In genomic region chr1:6594977-6595740, GRCh38 we compare ENCODE assay signal across 17 cellular contexts. TPM values are rescaled to one million over a fixed set of nuclear protein-coding genes. Genes with fewer than 3 reads are reported as not detected.
A peak's percentile ranks its signal among the peaks of the same experiment; 100 is the strongest.
DNase-seq lines count a peak whose midpoint lies in the region; ATAC-seq and TF ChIP-seq lines count a peak whose summit lies in the region.
"Had no signal": no experiment of that assay in that cellular context is flagged by ENCODE, and none has a peak within 500 bp of the region (broad histone marks: within the 10 kb centered on the region; RNA-seq: fewer than 3 reads in every experiment).

No MANE protein-coding gene starts in this region.

- CTCF ChIA-PET in HEK293 (lab: Yijun Ruan, JAX) = interaction anchor here (1.1 kb wide), 1 partner anchor 14 kb away, joined by 3 read pairs; no protein-coding TSS in a partner anchor

- H3K27me3 ChIP-seq in ascending aorta = no peaks in the 10 kb centered on the region

- peaks cover 20% of the 10 kb centered on the region for H3K4me1 Mint-ChIP-seq in T-helper 2 cell treated with Interferon-gamma antibody and Interleukin-4, amounts not matched to agents 5 μg/mL and 100 μg/mL, for 36 hours (ENCODE audit: low read depth)

- POLR2A ChIA-PET in HEK293 (lab: Yijun Ruan, JAX) = interaction anchor here (0.9 to 1.3 kb wide), 1 partner anchor 15 kb away, joined by 3 to 4 read pairs; the partner anchor contains the start of gene ZBTB48

- no peak for DNase-seq in T-helper 2 cell treated with Interferon-gamma antibody and Interleukin-4, amounts not matched to agents 5 μg/mL and 100 μg/mL, for 36 hours (ENCODE audit: low spot score)
- no peak for DNase-seq in T-helper 2 cell
- DNase-seq in ascending aorta (ENCODE audit: low spot score in 2 of 2) = no peak
- DNase-seq in mucosa of descending colon = no peak
- no peak for DNase-seq in amygdala (lab: John Stamatoyannopoulos, UW)
- DNase-seq in activated CD4-positive, alpha-beta T cell treated with anti-CD3 and anti-CD28 coated beads for 4 hours = no peak
- DNase-seq: C1 segment of cervical spinal cord, COR-L47, HCEC 1CT, NCI-H1048, NCI-H345, NCI-H526 treated with DMSO at 0.1 percent for 48 hours, PC-3 had no signal

- H3K36me3 Mint-ChIP-seq in T-helper 2 cell treated with Interferon-gamma antibody and Interleukin-4, amounts not matched to agents 5 μg/mL and 100 μg/mL, for 36 hours (ENCODE audit: low read depth) = peaks cover 36% of the 10 kb centered on the region

- ATAC-seq in mucosa of descending colon (peak; percentile 53), HG02759 (IDR thresholded peaks at IDR 0.05; ENCODE audit: unreplicated experiment) (no peak)
- ATAC-seq: PC-3 had no signal

- H3K4me1 ChIP-seq in HEK293 (ENCODE audit: control insufficient read depth, insufficient read depth, low read length) (no peaks in the 10 kb centered on the region), ascending aorta (peaks cover 30 to 73% of the 10 kb centered on the region in 2 donors), mucosa of descending colon (ENCODE audit: low read depth) (peaks cover 12% of the 10 kb centered on the region)

- H3K9me3 ChIP-seq in HEK293 (ENCODE audit: control insufficient read depth, insufficient read depth, low read depth, low read length) (no peaks in the 10 kb centered on the region), ascending aorta (no peaks in the 10 kb centered on the region), mucosa of descending colon (no peaks in the 10 kb centered on the region)

- no peak overlapping the region for H3K4me3 Mint-ChIP-seq in T-helper 2 cell treated with Interferon-gamma antibody and Interleukin-4, amounts not matched to agents 5 μg/mL and 100 μg/mL, for 36 hours

- intact Hi-C loops in ascending aorta (cut with DNase I) = loop anchor here (5.0 kb wide), 1 partner anchor 43 kb away; the partner anchor contains the start of gene NOL9
- intact Hi-C loops in mucosa of descending colon (cut with DNase I, micrococcal nuclease) = no loop called here

- TF ChIP-seq CTCF in HEK293 (tag by site-specific recombination; IDR thresholded peaks at IDR 0.05) = no peak
- no peak for TF ChIP-seq CTCF in ascending aorta (IDR thresholded peaks at IDR 0.05)
- TF ChIP-seq CTCF in mucosa of descending colon (IDR thresholded peaks at IDR 0.05) = no peak

- H3K27ac ChIP-seq in HEK293 (ENCODE audit: extremely low read depth, low read depth, low read length) (no peak overlapping the region), ascending aorta (peak overlapping the region; percentile 12 to 25)

- no peaks in the 10 kb centered on the region for H3K9me3 Mint-ChIP-seq in T-helper 2 cell treated with Interferon-gamma antibody and Interleukin-4, amounts not matched to agents 5 μg/mL and 100 μg/mL, for 36 hours

- H3K36me3 ChIP-seq in HEK293 (ENCODE audit: control insufficient read depth in 2 of 2, insufficient read depth in 1 of 2, low read length in 2 of 2) (peaks cover 3 to 95% of the 10 kb centered on the region in 2 experiments; a peak in 2 of 3 replicates), ascending aorta (peaks cover 70 to 85% of the 10 kb centered on the region in 2 donors), mucosa of descending colon (ENCODE audit: low read depth) (peaks cover under 1% of the 10 kb centered on the region)

- H3K27ac Mint-ChIP-seq in T-helper 2 cell treated with Interferon-gamma antibody and Interleukin-4, amounts not matched to agents 5 μg/mL and 100 μg/mL, for 36 hours = peak overlapping the region; percentile 31

- no peak overlapping the region for H3K4me3 ChIP-seq in HEK293 (ENCODE audit: low read depth, low read length)
- no peak overlapping the region for H3K4me3 ChIP-seq in ascending aorta
- H3K4me3 ChIP-seq in mucosa of descending colon = no peak overlapping the region

- H3K27me3 Mint-ChIP-seq in T-helper 2 cell treated with Interferon-gamma antibody and Interleukin-4, amounts not matched to agents 5 μg/mL and 100 μg/mL, for 36 hours (ENCODE audit: low read depth) = no peaks in the 10 kb centered on the region

TF ChIP-seq in HEK293, 187 proteins besides CTCF, POLR2A, EP300 and RAD21:
- TF ChIP-seq KLF1 (tag by site-specific recombination; IDR thresholded peaks at IDR 0.05) (no peak), SP7 (tag by site-specific recombination; IDR thresholded peaks at IDR 0.05) (peak; percentile 53; the same call in 1 of the 2 replicates)

RNA-seq across cellular contexts. Expression of gene KLHL21, which starts 7.5 kb away (rescaled TPM):
- 147 TPM for total RNA-seq in ascending aorta
- 10 to 100 TPM in 2 of 3 donors, 1 to 10 TPM in 1; 8.7 to 68.2 (median 10.7) TPM for total RNA-seq in mucosa of descending colon

RNA-seq across cellular contexts. Expression of gene ZBTB48, which starts 15.4 kb away (rescaled TPM):
- 106 TPM for total RNA-seq in ascending aorta
- total RNA-seq in mucosa of descending colon = 10 to 100 TPM; 36.8 to 53.9 (median 42.3) TPM

RNA-seq across cellular contexts. Expression of gene PHF13, which starts 18.4 kb away (rescaled TPM):
- total RNA-seq in ascending aorta = 1.5 TPM
- 10 to 100 TPM in 1 of 3 donors, 1 to 10 TPM in 2; 6.6 to 21.5 (median 8.9) TPM for total RNA-seq in mucosa of descending colon

RNA-seq across cellular contexts. Expression of gene THAP3, which starts 29.5 kb away (rescaled TPM):
- total RNA-seq in ascending aorta = 9.3 TPM
- total RNA-seq in mucosa of descending colon = 10 to 100 TPM in 2 of 3 donors, 1 to 10 TPM in 1; 8.5 to 19.4 (median 13.7) TPM

RNA-seq across cellular contexts. Expression of gene TAS1R1, which starts 40.1 kb away (rescaled TPM):
- not detected for total RNA-seq in ascending aorta
- total RNA-seq in mucosa of descending colon = under 1 TPM in 2 of 3 donors, not detected in 1; 0.13 to 0.14 TPM
- total RNA-seq: A172, HT1080, PC-3 had no signal
